8 cellular contexts compared by ENCODE assay signal in genomic region chr5:148805323-148806290, GRCh38. TPM values are rescaled to one million over a fixed set of nuclear protein-coding genes. Genes with fewer than 3 reads are reported as not detected.
DNase-seq lines count a peak whose midpoint lies in the region; ATAC-seq, FAIRE-seq and TF ChIP-seq lines count a peak whose summit lies in the region.

No MANE protein-coding gene starts in this region.

- H3K9me3 Mint-ChIP-seq in stimulated activated effector memory CD8-positive, alpha-beta T cell treated with anti-CD3 and anti-CD28 coated beads, Interleukin-12 subunit alpha, Interleukin-12 subunit beta, amount 100 ng/mL, for 72 hours, result peaks cover 7% of the 10 kb centered on the region

- DNase-seq in activated CD4-positive, alpha-beta T cell treated with anti-CD3 and anti-CD28 coated beads for 48 hours, result peak; percentile 60
- no peak for DNase-seq in activated CD4-positive, alpha-beta T cell treated with anti-CD3 and anti-CD28 coated beads for 4 hours
- DNase-seq in HCT116 (ENCODE audit: low read depth, low spot score) (no peak), NB4 (ENCODE audit: low read depth) (peak; percentile 98), fibroblast of mammary gland (ENCODE audit: low read depth) (peak; percentile 30), NCI-H146 (lab: John Stamatoyannopoulos, UW) (no peak), small intestine (no peak)
- no peak for DNase-seq in stimulated activated effector memory CD8-positive, alpha-beta T cell treated with anti-CD3 and anti-CD28 coated beads, Interleukin-12 subunit alpha, Interleukin-12 subunit beta, amount 100 ng/mL, for 72 hours (ENCODE audit: low spot score in 2 of 2)

- no peak overlapping the region for H3K27ac ChIP-seq in HCT116 (ENCODE audit: low read depth, low read length)
- no peak overlapping the region for H3K27ac ChIP-seq in small intestine (ENCODE audit: low read depth in 1 of 2, low read length in 1 of 2)

- no peak for TF ChIP-seq RAD21 in HCT116 (IDR thresholded peaks at IDR 0.05; ENCODE audit: low read depth)

- TF ChIP-seq CTCF in HCT116 (IDR thresholded peaks at IDR 0.05 in 2 of 3, conservative IDR thresholded peaks at IDR 0.05 in 1 of 3; ENCODE audit: borderline replicate concordance in 1 of 3, insufficient read depth in 1 of 3, low read depth in 2 of 3, low read length in 2 of 3), result no peak
- TF ChIP-seq CTCF in NB4 (IDR thresholded peaks at IDR 0.05; ENCODE audit: low read depth, low read length), result no peak
- no peak for TF ChIP-seq CTCF in fibroblast of mammary gland (conservative IDR thresholded peaks at IDR 0.05; ENCODE audit: control insufficient read depth, insufficient read depth, low read depth, low read length)

- CTCF ChIA-PET in HCT116 (lab: Charles Lee), result interaction anchor here (5.6 kb wide), 1 partner anchor 16 kb away, joined by 18 read pairs; no protein-coding TSS in a partner anchor

- H3K9me3 ChIP-seq in HCT116 (ENCODE audit: control insufficient read depth in 1 of 2, insufficient read depth in 1 of 2, low read depth in 1 of 2, low read length in 2 of 2) (no peaks in the 10 kb centered on the region), small intestine (ENCODE audit: control insufficient read depth, low read depth) (no peaks in the 10 kb centered on the region)

- peaks cover 74% of the 10 kb centered on the region for H3K4me1 Mint-ChIP-seq in stimulated activated effector memory CD8-positive, alpha-beta T cell treated with anti-CD3 and anti-CD28 coated beads, Interleukin-12 subunit alpha, Interleukin-12 subunit beta, amount 100 ng/mL, for 72 hours

- H3K79me2 ChIP-seq in HCT116 (ENCODE audit: insufficient read depth, low read length), result no peaks in the 10 kb centered on the region

- peak overlapping the region; percentile 34 for H3K4me3 Mint-ChIP-seq in stimulated activated effector memory CD8-positive, alpha-beta T cell treated with anti-CD3 and anti-CD28 coated beads, Interleukin-12 subunit alpha, Interleukin-12 subunit beta, amount 100 ng/mL, for 72 hours

- FAIRE-seq in small intestine (lab: Jason Lieb, UNC), result no peak

- ATAC-seq in HCT116, result peak; percentile 63
- ATAC-seq in stimulated activated effector memory CD8-positive, alpha-beta T cell treated with anti-CD3 and anti-CD28 coated beads, Interleukin-12 subunit alpha, Interleukin-12 subunit beta, amount 100 ng/mL, for 72 hours, result peak; percentile 72

- 64 to 81% (median 73%) methylated on average over 7 of the region's 7 CpGs for WGBS in small intestine, 3 donors

- BruUV-seq in HCT116 (replicated peaks; lab: Mats Ljungman, UMichigan), result no TSS peak

- no peaks in the 10 kb centered on the region for H3K27me3 ChIP-seq in HCT116 (ENCODE audit: insufficient read depth, low read length)
- no peaks in the 10 kb centered on the region for H3K27me3 ChIP-seq in small intestine (ENCODE audit: control insufficient read depth in 2 of 2, insufficient read depth in 2 of 2, low read length in 2 of 2)

- H3K4me1 ChIP-seq in HCT116 (ENCODE audit: control insufficient read depth in 1 of 2, insufficient read depth in 2 of 2, low read length in 2 of 2), result peaks cover 3 to 13% of the 10 kb centered on the region in 2 experiments; a peak in 3 of 4 replicates
- H3K4me1 ChIP-seq in small intestine (ENCODE audit: control insufficient read depth in 2 of 2, insufficient read depth in 1 of 2, low read depth in 1 of 2, low read length in 1 of 2), result peaks cover 0 to 4% of the 10 kb centered on the region in 2 donors

- H3K9me2 ChIP-seq in HCT116 (ENCODE audit: insufficient read depth), result no peaks in the 10 kb centered on the region

- H3K36me3 ChIP-seq in HCT116 (ENCODE audit: control insufficient read depth in 1 of 2, insufficient read depth in 2 of 2, low read length in 2 of 2) (no peaks in the 10 kb centered on the region), small intestine (ENCODE audit: control insufficient read depth in 2 of 2, insufficient read depth in 2 of 2, low read length in 2 of 2) (no peaks in the 10 kb centered on the region)

- H3K4me2 ChIP-seq in HCT116 (ENCODE audit: low read length), result peak overlapping the region; percentile 39

- H3K9ac ChIP-seq in HCT116 (ENCODE audit: low read length), result peak overlapping the region; percentile 13; the same call in 1 of the 2 replicates

- H4K20me1 ChIP-seq in HCT116 (ENCODE audit: insufficient read depth), result no peaks in the 10 kb centered on the region

- POLR2A ChIA-PET in HCT116 (lab: Charles Lee), result no interaction called here

- H3K27ac Mint-ChIP-seq in stimulated activated effector memory CD8-positive, alpha-beta T cell treated with anti-CD3 and anti-CD28 coated beads, Interleukin-12 subunit alpha, Interleukin-12 subunit beta, amount 100 ng/mL, for 72 hours, result peak overlapping the region; percentile 75

- H3K4me3 ChIP-seq in HCT116 (replicated peaks in 1 of 2; ENCODE audit: low read depth in 1 of 2, low read length in 2 of 2), result no peak overlapping the region
- peak overlapping the region; percentile 21 for H3K4me3 ChIP-seq in NB4 (ENCODE audit: low read depth, low read length)
- no peak overlapping the region for H3K4me3 ChIP-seq in fibroblast of mammary gland (ENCODE audit: control insufficient read depth, low read depth, low read length)
- no peak overlapping the region for H3K4me3 ChIP-seq in small intestine (ENCODE audit: low read depth in 1 of 2, low read length in 2 of 2)

- H2AFZ ChIP-seq in HCT116 (ENCODE audit: low read depth, low read length, poor library complexity, severe bottlenecking), result peak overlapping the region; percentile 66

- RAD21 ChIA-PET in HCT116 (lab: Charles Lee; ENCODE audit: low non-redundant PET in 1 of 2, low total read pairs in 2 of 2, uncharacterized antibody in 2 of 2, unreplicated experiment in 2 of 2), result no interaction called here

- intact Hi-C loops in HCT116 (cut with micrococcal nuclease), result no loop called here

- TF ChIP-seq POLR2A in HCT116 (IDR thresholded peaks at IDR 0.05; ENCODE audit: borderline replicate concordance, extremely low read depth, insufficient read depth, insufficient read length) (no peak), NB4 (IDR thresholded peaks at IDR 0.05; ENCODE audit: extremely low read depth, insufficient read length) (peak; percentile 21)

- no peaks in the 10 kb centered on the region for H3K36me3 Mint-ChIP-seq in stimulated activated effector memory CD8-positive, alpha-beta T cell treated with anti-CD3 and anti-CD28 coated beads, Interleukin-12 subunit alpha, Interleukin-12 subunit beta, amount 100 ng/mL, for 72 hours

TF ChIP-seq in HCT116, 20 proteins besides CTCF, POLR2A, EP300 and RAD21:
- TF ChIP-seq TCF7L2 (IDR thresholded peaks at IDR 0.05; ENCODE audit: borderline replicate concordance, extremely low read depth, insufficient read depth, insufficient read length), result no peak
- TF ChIP-seq FOSL1 (IDR thresholded peaks at IDR 0.05; ENCODE audit: low read depth), result peak; percentile 39; the same call in 1 of the 2 replicates
- 0 out of 2 replicates have a peak, but pooled peaks have one; percentile 15 for TF ChIP-seq EGR1 (IDR thresholded peaks at IDR 0.05; ENCODE audit: low read depth)

RNA-seq across cellular contexts. Expression of gene ADRB2, which starts 20.8 kb away (rescaled TPM):
- total RNA-seq in HCT116 (2021; ENCODE audit: unreplicated experiment), result 0.25 TPM
- polyA plus RNA-seq in HCT116 (2012), result 0.05 and 0.11 TPM in 2 replicates
- 1 to 10 TPM in 1 of 3 donors, under 1 TPM in 1, not detected in 1; 0.54 to 1.5 TPM for polyA plus RNA-seq in small intestine

Comparison
In these comparisons a context has a peak if more than half of its experiments do, and no peak if none do; other contexts are left out.
1. DNase-seq: peak in activated CD4-positive, alpha-beta T cell treated with anti-CD3 and anti-CD28 coated beads for 48 hours (single experiment), NB4 (single experiment) and fibroblast of mammary gland (single experiment); none in activated CD4-positive, alpha-beta T cell treated with anti-CD3 and anti-CD28 coated beads for 4 hours (0 of 2), HCT116 (single experiment), stimulated activated effector memory CD8-positive, alpha-beta T cell treated with anti-CD3 and anti-CD28 coated beads, Interleukin-12 subunit alpha, Interleukin-12 subunit beta, amount 100 ng/mL, for 72 hours (0 of 2), NCI-H146 (single experiment) and small intestine (single experiment).